ENCODE assay signal across 1 cellular context in genomic region chr5:112737472-112738179, GRCh38.
TF ChIP-seq lines count a peak whose summit lies in the region.

Gene APC, plus strand, starts transcription at chr5:112737885. Its CDS starts 17,006 bp downstream, at chr5:112754891.

TF ChIP-seq in GM12878, 131 proteins besides CTCF, POLR2A, EP300 and RAD21 (continued from another document and continues in another):
- TF ChIP-seq PRDM15 (CRISPR knock-in tag; IDR thresholded peaks at IDR 0.05) (no peak), JUNB (IDR thresholded peaks at IDR 0.05) (no peak), RCOR1 (conservative IDR thresholded peaks at IDR 0.05; ENCODE audit: low read depth, low read length) (no peak), ZNF384 (IDR thresholded peaks at IDR 0.05; ENCODE audit: borderline replicate concordance, low read depth, low read length) (no peak), STAT1 (conservative IDR thresholded peaks at IDR 0.05) (no peak), BRCA1 (IDR thresholded peaks at IDR 0.05; ENCODE audit: low read depth, low read length) (no peak), TAF1 (IDR thresholded peaks at IDR 0.05; ENCODE audit: borderline replicate concordance, low read depth, low read length) (no peak; the same call in 1 of the 2 replicates), SIN3A (IDR thresholded peaks at IDR 0.05; ENCODE audit: low read depth, low read length) (peak; percentile 56; the same call in 1 of the 2 replicates), DPF2 (IDR thresholded peaks at IDR 0.05) (0 out of 2 replicates have a peak, but pooled peaks have one; percentile 25), BCL11A (IDR thresholded peaks at IDR 0.05; ENCODE audit: low read depth, low read length) (no peak), BCL3 (IDR thresholded peaks at IDR 0.05; ENCODE audit: borderline replicate concordance, insufficient read depth, low read depth, low read length, poor library complexity, severe bottlenecking) (no peak), CHD2 (IDR thresholded peaks at IDR 0.05; ENCODE audit: borderline replicate concordance, low read depth, low read length) (0 out of 2 replicates have a peak, but pooled peaks have one; percentile 71), RBBP5 (conservative IDR thresholded peaks at IDR 0.05) (no peak), IRF5 (IDR thresholded peaks at IDR 0.05; ENCODE audit: borderline replicate concordance) (no peak), NFXL1 (IDR thresholded peaks at IDR 0.05; ENCODE audit: borderline replicate concordance) (no peak), GABPA (IDR thresholded peaks at IDR 0.05; ENCODE audit: low read depth) (no peak), SIX5 (IDR thresholded peaks at IDR 0.05; ENCODE audit: low read depth, low read length, severe bottlenecking) (no peak), BMI1 (IDR thresholded peaks at IDR 0.05; ENCODE audit: borderline replicate concordance) (no peak), SUPT20H (IDR thresholded peaks at IDR 0.05; ENCODE audit: borderline replicate concordance, control insufficient read depth, low read depth, low read length) (no peak), CHD4 (IDR thresholded peaks at IDR 0.05) (no peak), ZBTB33 (IDR thresholded peaks at IDR 0.05) (no peak), PML (IDR thresholded peaks at IDR 0.05; ENCODE audit: low read length) (no peak), ZBTB11 (CRISPR knock-in tag; IDR thresholded peaks at IDR 0.05) (no peak), MEF2A (IDR thresholded peaks at IDR 0.05; ENCODE audit: insufficient read depth, low read depth, low read length) (no peak), CUX1 (IDR thresholded peaks at IDR 0.05; ENCODE audit: insufficient replicate concordance, low read depth, low read length) (no peak), JUND (IDR thresholded peaks at IDR 0.05; ENCODE audit: low read depth, low read length) (no peak), RB1 (IDR thresholded peaks at IDR 0.05; ENCODE audit: borderline replicate concordance) (no peak), FOXM1 (IDR thresholded peaks at IDR 0.05; ENCODE audit: low read depth, low read length) (no peak), CREM (IDR thresholded peaks at IDR 0.05; ENCODE audit: low read depth) (no peak; the same call in 1 of the 2 replicates), BCLAF1 (IDR thresholded peaks at IDR 0.05) (no peak), SMARCA5 (IDR thresholded peaks at IDR 0.05) (peak; percentile 79), RELA (IDR thresholded peaks at IDR 0.05; ENCODE audit: borderline replicate concordance, partially characterized antibody) (peak; percentile 73), FOS (IDR thresholded peaks at IDR 0.05; ENCODE audit: borderline replicate concordance, extremely low read depth, insufficient read length) (peak; percentile 28), ETV6 (conservative IDR thresholded peaks at IDR 0.05 in 1 of 2, IDR thresholded peaks at IDR 0.05 in 1 of 2; ENCODE audit: borderline replicate concordance in 1 of 2, low read depth in 1 of 2) (no peak; a peak in 1 of 4 replicates), NR2C2 (IDR thresholded peaks at IDR 0.05; ENCODE audit: borderline replicate concordance, control insufficient read depth, insufficient read length, low read depth) (no peak), FOXK2 (IDR thresholded peaks at IDR 0.05) (no peak), MTA2 (IDR thresholded peaks at IDR 0.05; ENCODE audit: low read depth) (peak; percentile 39; the same call in 1 of the 2 replicates), WRNIP1 (IDR thresholded peaks at IDR 0.05; ENCODE audit: borderline replicate concordance, low read depth, low read length) (no peak), HDGF (IDR thresholded peaks at IDR 0.05) (peak; percentile 79)
